In the genomic region with DNA sequence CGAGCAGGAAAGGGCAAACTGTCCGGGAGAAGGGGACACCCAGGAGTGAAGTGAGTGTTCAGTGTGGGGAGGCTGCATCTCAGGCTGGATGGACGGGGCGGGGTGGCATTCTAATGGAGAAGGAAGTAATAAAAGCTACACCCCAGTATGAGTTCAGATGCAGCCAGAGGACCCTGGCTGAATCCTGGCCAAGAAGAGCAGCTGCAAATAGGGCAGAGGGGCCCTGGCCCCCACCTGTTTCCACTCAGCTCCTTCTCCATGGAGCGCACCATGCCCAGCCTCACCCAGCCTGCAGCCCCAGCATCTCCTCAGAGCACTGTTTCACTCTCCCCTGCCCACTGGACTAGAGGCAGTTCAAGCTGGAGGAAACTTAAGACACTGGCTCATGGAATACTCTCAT, we compare ENCODE assay signal across 34 cellular contexts. TPM values are rescaled to one million over a fixed set of nuclear protein-coding genes. Genes with fewer than 3 reads are reported as not detected.
"Had no signal": no experiment of that assay in that cellular context is flagged by ENCODE, and none has a peak within 500 bp of the region (broad histone marks: within the 10 kb centered on the region; RNA-seq: fewer than 3 reads in every experiment).

No MANE protein-coding gene starts in this region.

- FAIRE-seq: endometrium, frontal cortex had no signal

- H3K27ac ChIP-seq: adrenal gland, body of pancreas, breast epithelium, cardiac muscle cell, colonic mucosa, WERI-Rb-1 had no signal

- H3K4me3 Mint-ChIP-seq: activated B cell treated with CpG ODN at 0.5 μM for 24 hours; activated CD8-positive, alpha-beta T cell treated with anti-CD3 and anti-CD28 coated beads for 36 hours; activated naive CD8-positive, alpha-beta T cell treated with anti-CD3 and anti-CD28 coated beads for 36 hours; activated naive CD8-positive, alpha-beta T cell treated with anti-CD3 and anti-CD28 coated beads, Interleukin-2, amount 50 U/mL, for 24 hours; activated T-cell treated with anti-CD3 and anti-CD28 coated beads, Interleukin-2, amount 50 U/mL, for 4 hours; activated T-helper 17 cell treated with anti-CD3 and anti-CD28 coated beads, Interleukin-2, amount 50 U/mL, for 72 hours; T-cell; T-helper 1 cell treated with Interleukin-12 subunit alpha and Interleukin-12 subunit beta and Interleukin-4 antibody, amounts not matched to agents 30 μg/mL and 1 μg/mL, for 36 hours had no signal

- H3K36me3 ChIP-seq: adrenal gland, breast epithelium, cardiac muscle cell, colonic mucosa, WERI-Rb-1 had no signal

- H3K27me3 Mint-ChIP-seq: activated CD8-positive, alpha-beta T cell treated with anti-CD3 and anti-CD28 coated beads for 36 hours; activated naive CD8-positive, alpha-beta T cell treated with anti-CD3 and anti-CD28 coated beads for 36 hours had no signal

- H3K4me1 Mint-ChIP-seq: activated B cell treated with CpG ODN at 0.5 μM for 24 hours; activated naive CD8-positive, alpha-beta T cell treated with anti-CD3 and anti-CD28 coated beads for 36 hours; activated naive CD8-positive, alpha-beta T cell treated with anti-CD3 and anti-CD28 coated beads, Interleukin-2, amount 50 U/mL, for 24 hours; activated T-helper 17 cell treated with anti-CD3 and anti-CD28 coated beads, Interleukin-2, amount 50 U/mL, for 72 hours; T-cell had no signal

- H3K27me3 ChIP-seq: adrenal gland, body of pancreas, breast epithelium, colonic mucosa had no signal

- H3K27ac Mint-ChIP-seq: activated B cell treated with CpG ODN at 0.5 μM for 24 hours; activated CD8-positive, alpha-beta T cell treated with anti-CD3 and anti-CD28 coated beads for 36 hours; activated naive CD8-positive, alpha-beta T cell treated with anti-CD3 and anti-CD28 coated beads for 36 hours; activated naive CD8-positive, alpha-beta T cell treated with anti-CD3 and anti-CD28 coated beads, Interleukin-2, amount 50 U/mL, for 24 hours; activated T-helper 17 cell treated with anti-CD3 and anti-CD28 coated beads, Interleukin-2, amount 50 U/mL, for 72 hours; T-cell; T-helper 1 cell treated with Interleukin-12 subunit alpha and Interleukin-12 subunit beta and Interleukin-4 antibody, amounts not matched to agents 30 μg/mL and 1 μg/mL, for 36 hours had no signal

- H3K4me3 ChIP-seq: adrenal gland, body of pancreas, breast epithelium, cardiac muscle cell, colonic mucosa had no signal

- DNase-seq: activated B cell treated with CpG ODN at 0.5 μM for 24 hours; activated CD4-positive, alpha-beta T cell treated with anti-CD3 and anti-CD28 coated beads for 48 hours; activated CD4-positive, alpha-beta T cell treated with anti-CD3 and anti-CD28 coated beads, Interleukin-2, amount 50 U/mL, for 1 hour; activated CD4-positive, alpha-beta T cell treated with anti-CD3 and anti-CD28 coated beads, Interleukin-2, amount 50 U/mL, for 48 hours; activated CD8-positive, alpha-beta memory T cell treated with anti-CD3 and anti-CD28 coated beads for 24 hours; activated CD8-positive, alpha-beta T cell treated with anti-CD3 and anti-CD28 coated beads for 36 hours; activated effector memory CD4-positive, alpha-beta T cell treated with Interleukin-2 at 50 U/mL for 16 hours; activated gamma-delta T cell treated with Interleukin-2 at 50 U/mL for 16 hours; activated naive CD4-positive, alpha-beta T cell treated with anti-CD3 and anti-CD28 coated beads, Interleukin-2, amount 50 U/mL, for 16 hours; activated naive CD4-positive, alpha-beta T cell treated with Interleukin-2 at 50 U/mL for 16 hours; activated naive CD8-positive, alpha-beta T cell treated with anti-CD3 and anti-CD28 coated beads for 36 hours; activated naive CD8-positive, alpha-beta T cell treated with anti-CD3 and anti-CD28 coated beads, Interleukin-2, amount 50 U/mL, for 24 hours; activated T-cell treated with anti-CD3 and anti-CD28 coated beads, Interleukin-2, amount 50 U/mL, for 4 hours; adrenal gland; amygdala; aorta; body of pancreas; central memory CD4-positive, alpha-beta T cell; cerebellar nuclear complex; colonic mucosa; effector CD8-positive, alpha-beta T cell; foreskin fibroblast; head of caudate nucleus; T-cell; T-helper 9 cell; WERI-Rb-1 had no signal

- H3K9me3 ChIP-seq: adrenal gland, body of pancreas, breast epithelium, colonic mucosa had no signal

- H3K9me3 Mint-ChIP-seq: activated CD8-positive, alpha-beta T cell treated with anti-CD3 and anti-CD28 coated beads for 36 hours; activated naive CD8-positive, alpha-beta T cell treated with anti-CD3 and anti-CD28 coated beads, Interleukin-2, amount 50 U/mL, for 24 hours; activated T-cell treated with anti-CD3 and anti-CD28 coated beads, Interleukin-2, amount 50 U/mL, for 4 hours; activated T-helper 17 cell treated with anti-CD3 and anti-CD28 coated beads, Interleukin-2, amount 50 U/mL, for 72 hours; T-cell; T-helper 1 cell treated with Interleukin-12 subunit alpha and Interleukin-12 subunit beta and Interleukin-4 antibody, amounts not matched to agents 30 μg/mL and 1 μg/mL, for 36 hours had no signal

- H3K36me3 Mint-ChIP-seq: activated naive CD8-positive, alpha-beta T cell treated with anti-CD3 and anti-CD28 coated beads for 36 hours; T-cell had no signal

- H3K4me1 ChIP-seq: adrenal gland, body of pancreas, breast epithelium, colonic mucosa had no signal

RNA-seq across cellular contexts. Expression of a gene that starts 46.4 kb away (rescaled TPM):
- total RNA-seq: activated CD8-positive, alpha-beta T cell treated with anti-CD3 and anti-CD28 coated beads for 36 hours; activated naive CD8-positive, alpha-beta T cell treated with anti-CD3 and anti-CD28 coated beads for 36 hours; activated T-cell treated with anti-CD3 and anti-CD28 coated beads, Interleukin-2, amount 50 U/mL, for 4 hours; activated T-helper 17 cell treated with anti-CD3 and anti-CD28 coated beads, Interleukin-2, amount 50 U/mL, for 72 hours; epithelial cell of proximal tubule; T-cell; T-helper 2 cell treated with Interferon-gamma antibody and Interleukin-4, amounts not matched to agents 100 ng/mL and 5 ng/mL, for 36 hours had no signal
